Comparison of ENCODE assay signal across 8 cellular contexts in the genomic region with DNA sequence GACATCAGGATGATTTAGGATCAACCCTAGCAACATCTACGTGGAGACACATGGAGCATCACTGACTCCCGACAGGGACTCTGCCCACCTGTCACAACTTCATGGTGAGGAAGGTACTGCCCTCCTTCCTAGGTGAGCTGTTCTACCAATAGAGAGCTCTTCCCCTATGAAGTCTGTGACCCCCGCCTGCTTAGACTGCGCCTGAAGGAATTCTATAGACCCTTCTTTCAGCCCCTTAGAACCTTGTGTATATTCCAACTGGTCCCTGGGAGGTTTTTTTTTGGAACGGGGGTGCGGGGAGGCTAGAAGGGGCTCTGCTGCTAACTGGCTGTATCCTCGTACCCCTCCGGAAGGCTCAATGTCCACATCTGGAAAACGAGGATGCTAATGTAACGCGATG. TPM values are rescaled to one million over a fixed set of nuclear protein-coding genes. Genes with fewer than 3 reads are reported as not detected.
DNase-seq lines count a peak whose midpoint lies in the region; ATAC-seq and TF ChIP-seq lines count a peak whose summit lies in the region.

No MANE protein-coding gene starts in this region.

- H3K27me3 ChIP-seq in muscle layer of duodenum (ENCODE audit: low read depth, low read length): no peaks in the 10 kb centered on the region

- no peaks in the 10 kb centered on the region for H3K9me3 ChIP-seq in muscle layer of duodenum (ENCODE audit: control insufficient read depth in 1 of 2, low read length in 2 of 2)

- no peak for ATAC-seq in HG03354 (IDR thresholded peaks at IDR 0.05; ENCODE audit: poor library complexity, severe bottlenecking, unreplicated experiment)
- no peak for ATAC-seq in GM19467 (IDR thresholded peaks at IDR 0.05; ENCODE audit: unreplicated experiment)

- no peak for TF ChIP-seq CTCF in AG10803 (conservative IDR thresholded peaks at IDR 0.05; ENCODE audit: low read length)

- H3K4me3 ChIP-seq in AG10803 (ENCODE audit: low read length): peak overlapping the region; percentile 77
- H3K4me3 ChIP-seq in Jurkat, Clone E6-1 (ENCODE audit: low read length): peak overlapping the region; percentile 98
- peak overlapping the region; percentile 80 to 97 for H3K4me3 ChIP-seq in muscle layer of duodenum (ENCODE audit: low read depth in 1 of 2, low read length in 2 of 2)

- no peak for DNase-seq in AG10803 (ENCODE audit: low read depth)
- DNase-seq in Jurkat, Clone E6-1 (ENCODE audit: low read depth, low spot score): no peak
- peak in 2 of 61 donors; percentile 17 to 34 for DNase-seq in caudate nucleus (lab: John Stamatoyannopoulos, UW)
- DNase-seq in OCI-M2 (lab: John Stamatoyannopoulos, UW; ENCODE audit: unreplicated experiment): no peak
- DNase-seq in NCI-H748 treated with DMSO at 0.1 percent for 48 hours (lab: John Stamatoyannopoulos, UW): no peak

- H3K36me3 ChIP-seq in muscle layer of duodenum (ENCODE audit: control insufficient read depth in 1 of 2, insufficient read depth in 2 of 2, low read length in 2 of 2): peaks cover 4 to 10% of the 10 kb centered on the region in 2 donors

- H3K4me1 ChIP-seq in muscle layer of duodenum (ENCODE audit: control insufficient read depth in 1 of 2, insufficient read depth in 2 of 2, low read length in 2 of 2): peaks cover 3 to 15% of the 10 kb centered on the region in 2 donors

- H3K27ac ChIP-seq in caudate nucleus (ENCODE audit: low read depth, low read length) (peak overlapping the region; percentile 97), muscle layer of duodenum (ENCODE audit: low read length) (peak overlapping the region; percentile 87)

RNA-seq across cellular contexts. Expression of a gene that starts 0.6 kb away (rescaled TPM):
- polyA plus RNA-seq in Jurkat, Clone E6-1 (2012; ENCODE audit: insufficient read depth, insufficient read length): 34.1 TPM

RNA-seq across cellular contexts. Expression of a gene that starts 29.2 kb away (rescaled TPM):
- not detected for polyA plus RNA-seq in Jurkat, Clone E6-1 (2012; ENCODE audit: insufficient read depth, insufficient read length)
